In the genomic region with DNA sequence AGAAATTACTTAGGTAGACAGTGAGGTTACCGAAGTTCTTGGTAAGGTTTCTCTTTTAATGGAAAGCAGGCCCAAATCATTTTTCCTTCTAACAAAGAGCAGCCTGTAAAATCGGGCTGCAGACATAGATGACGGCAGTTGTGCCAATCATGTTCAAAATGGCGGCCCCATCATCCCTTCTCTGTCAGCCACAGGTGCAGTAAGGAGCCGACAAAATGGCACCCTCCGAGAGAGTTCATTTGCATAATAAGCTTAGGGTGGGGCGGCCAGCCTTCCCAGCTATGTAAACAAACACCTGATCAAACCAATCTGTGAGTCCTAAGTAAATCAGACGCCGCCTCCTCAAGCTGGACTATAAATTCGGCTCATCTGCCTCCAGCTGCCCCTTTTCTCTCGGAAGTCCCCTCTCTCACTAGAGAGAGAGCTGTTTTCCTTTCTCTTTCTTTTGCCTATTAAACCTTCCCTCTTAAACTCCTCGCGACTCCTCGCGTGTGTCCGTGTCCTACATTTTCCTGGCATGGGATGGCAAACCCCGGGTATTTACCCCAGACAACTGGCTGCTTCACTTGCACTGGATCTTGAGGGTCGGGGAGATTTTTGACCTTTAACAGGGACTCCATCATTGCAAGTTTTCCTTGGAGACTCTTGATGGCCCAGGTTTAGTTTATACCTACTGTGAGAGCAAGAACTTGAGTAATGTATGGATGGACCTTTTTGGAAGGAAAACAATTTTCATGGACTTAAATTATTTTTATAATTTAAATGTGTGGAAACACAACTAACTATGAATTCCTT, we compare ENCODE assay signal across 10 cellular contexts. TPM values are rescaled to one million over a fixed set of nuclear protein-coding genes. Genes with fewer than 3 reads are reported as not detected.
DNase-seq lines count a peak whose midpoint lies in the region; ATAC-seq and TF ChIP-seq lines count a peak whose summit lies in the region.
"Had no signal": no experiment of that assay in that cellular context is flagged by ENCODE, and none has a peak within 500 bp of the region (broad histone marks: within the 10 kb centered on the region; RNA-seq: fewer than 3 reads in every experiment).

No MANE protein-coding gene starts in this region.

- H3K27me3 ChIP-seq in PC-3 (ENCODE audit: low read length) (no peaks in the 10 kb centered on the region), foreskin keratinocyte (no peaks in the 10 kb centered on the region), suprapubic skin (no peaks in the 10 kb centered on the region)

- H3K9ac ChIP-seq in PC-3 (ENCODE audit: low read length) = no peak overlapping the region

- H3K4me3 ChIP-seq in PC-3 (ENCODE audit: low read length) (no peak overlapping the region), suprapubic skin (no peak overlapping the region)

- ATAC-seq in PC-3 (no peak), foreskin keratinocyte (no peak), HG02938 (IDR thresholded peaks at IDR 0.05; ENCODE audit: unreplicated experiment) (no peak), HG02678 (IDR thresholded peaks at IDR 0.05; ENCODE audit: unreplicated experiment) (no peak)

- intact Hi-C loops in PC-3 (cut with micrococcal nuclease) = loop anchor here (5.0 kb wide), 2 partner anchors 133 to 203 kb away; partner anchors contain the start of genes DHX16, FLOT1 and IER3

- TF ChIP-seq CTCF in PC-3 (conservative IDR thresholded peaks at IDR 0.05; ENCODE audit: low read depth, low read length) (no peak), foreskin keratinocyte (conservative IDR thresholded peaks at IDR 0.05) (no peak), suprapubic skin (IDR thresholded peaks at IDR 0.05) (no peak)

- no TSS peak for BruUV-seq in PC-3 (replicated peaks; lab: Mats Ljungman, UMichigan)

- WGBS in suprapubic skin = 59% methylated on average over 18 of the region's 18 CpGs

- DNase-seq in NCI-H510A treated with DMSO at 0.1 percent for 48 hours (lab: John Stamatoyannopoulos, UW) (peak; percentile 2), NCI-H510A (lab: John Stamatoyannopoulos, UW) (no peak), PC-3 (no peak), foreskin keratinocyte (peak in 1 of 2 donors; percentile 17), suprapubic skin (ENCODE audit: low spot score in 2 of 2) (no peak), NOMO-1 (lab: John Stamatoyannopoulos, UW; ENCODE audit: unreplicated experiment in 2 of 2) (no peak)
- DNase-seq: activated CD4-positive, alpha-beta memory T cell treated with anti-CD3 and anti-CD28 coated beads for 36 hours had no signal

- TF ChIP-seq POLR2A in suprapubic skin (IDR thresholded peaks at IDR 0.05) = no peak

- peaks cover 6% of the 10 kb centered on the region for H3K9me3 ChIP-seq in PC-3 (ENCODE audit: low read length)
- H3K9me3 ChIP-seq in suprapubic skin = no peaks in the 10 kb centered on the region

- H3K36me3 ChIP-seq in PC-3 (ENCODE audit: low read depth, low read length) (no peaks in the 10 kb centered on the region; the same call in 1 of the 2 replicates), suprapubic skin (no peaks in the 10 kb centered on the region)

- no peaks in the 10 kb centered on the region for H3F3A ChIP-seq in PC-3 (ENCODE audit: low read length, unreplicated experiment)

- CTCF ChIA-PET in PC-3 (lab: Charles Lee) = no interaction called here

- H2AFZ ChIP-seq in PC-3 (ENCODE audit: low read length) = no peak overlapping the region

- TF ChIP-seq EP300 in suprapubic skin (IDR thresholded peaks at IDR 0.05) = no peak

- H4K20me1 ChIP-seq in PC-3 (ENCODE audit: low read length) = no peaks in the 10 kb centered on the region

- H3K9me2 ChIP-seq in PC-3 (replicated peaks; ENCODE audit: low read length) = no peaks in the 10 kb centered on the region

- peaks cover 20% of the 10 kb centered on the region for H3K4me1 ChIP-seq in PC-3 (ENCODE audit: insufficient read depth, low read length)
- H3K4me1 ChIP-seq in foreskin keratinocyte = peaks cover 18% of the 10 kb centered on the region
- peaks cover 32% of the 10 kb centered on the region for H3K4me1 ChIP-seq in suprapubic skin

- POLR2A ChIA-PET in PC-3 (lab: Charles Lee; ENCODE audit: unreplicated experiment) = no interaction called here

- no peak overlapping the region for H3K4me2 ChIP-seq in PC-3 (ENCODE audit: low read length)

- no peaks in the 10 kb centered on the region for H3K79me2 ChIP-seq in PC-3 (ENCODE audit: low read length)

- H3K27ac ChIP-seq in PC-3 (ENCODE audit: low read length) (peak overlapping the region; percentile 68), foreskin keratinocyte (peak overlapping the region; percentile 57), suprapubic skin (peak overlapping the region; percentile 90)

RNA-seq across cellular contexts. Expression of gene DDR1, which starts 8.9 kb away (rescaled TPM):
- total RNA-seq in PC-3 (2014; rRNA removed) (108 and 144 TPM in 2 replicates), foreskin keratinocyte (211 and 243 TPM in 2 replicates), suprapubic skin (100 to 1,000 TPM; 161 to 210 (median 188) TPM)
- 138 and 147 TPM in 2 replicates for polyA plus RNA-seq in foreskin keratinocyte

RNA-seq across cellular contexts. Expression of gene GTF2H4, which starts 32.6 kb away (rescaled TPM):
- total RNA-seq in PC-3 (2014; rRNA removed) (21.7 and 28.7 TPM in 2 replicates), foreskin keratinocyte (23.6 and 25.9 TPM in 2 replicates), suprapubic skin (10 to 100 TPM; 10.5 to 33.5 (median 11.3) TPM)
- polyA plus RNA-seq in foreskin keratinocyte = 33.1 and 38.8 TPM in 2 replicates

RNA-seq across cellular contexts. Expression of gene VARS2, which starts 38.6 kb away (rescaled TPM):
- total RNA-seq in PC-3 (2014; rRNA removed) (66.5 and 87.8 TPM in 2 replicates), foreskin keratinocyte (26.4 and 32.5 TPM in 2 replicates), suprapubic skin (10 to 100 TPM; 12.6 to 22.0 (median 19.2) TPM)
- polyA plus RNA-seq in foreskin keratinocyte = 18.1 and 21.5 TPM in 2 replicates

RNA-seq across cellular contexts. Expression of gene SFTA2, which starts 56.5 kb away (rescaled TPM):
- not detected in 2 replicates for total RNA-seq in PC-3 (2014; rRNA removed)
- not detected in 2 replicates for total RNA-seq in foreskin keratinocyte
- not detected in 2 replicates for polyA plus RNA-seq in foreskin keratinocyte
- not detected for total RNA-seq in suprapubic skin
- total RNA-seq: activated CD4-positive, alpha-beta memory T cell treated with anti-CD3 and anti-CD28 coated beads for 36 hours; subcutaneous adipose tissue had no signal
